In genomic region chr11:68817554-68817953, GRCh38 we compare ENCODE assay signal across 18 cellular contexts. TPM values are rescaled to one million over a fixed set of nuclear protein-coding genes. Genes with fewer than 3 reads are reported as not detected.
DNase-seq lines count a peak whose midpoint lies in the region; ATAC-seq and TF ChIP-seq lines count a peak whose summit lies in the region.
"Had no signal": no experiment of that assay in that cellular context is flagged by ENCODE, and none has a peak within 500 bp of the region (broad histone marks: within the 10 kb centered on the region; RNA-seq: fewer than 3 reads in every experiment).

No MANE protein-coding gene starts in this region.

- ATAC-seq in activated T-cell treated with anti-CD3 and anti-CD28 coated beads, Interleukin-2, amount 50 U/mL, for 72 hours (replicated peaks in 1 of 2): no peak
- no peak for ATAC-seq in effector memory CD8-positive, alpha-beta T cell (replicated peaks)
- ATAC-seq in stimulated activated effector memory CD8-positive, alpha-beta T cell treated with anti-CD3 and anti-CD28 coated beads, Interleukin-12 subunit alpha, Interleukin-12 subunit beta, amount 100 ng/mL, for 72 hours: no peak

- H3K4me1 ChIP-seq in colonic mucosa: no peaks in the 10 kb centered on the region

- no peaks in the 10 kb centered on the region for H3K27me3 Mint-ChIP-seq in activated T-cell treated with anti-CD3 and anti-CD28 coated beads, Interleukin-2, amount 50 U/mL, for 72 hours (ENCODE audit: low read depth)
- no peaks in the 10 kb centered on the region for H3K27me3 Mint-ChIP-seq in activated CD4-positive, alpha-beta memory T cell treated with anti-CD3 and anti-CD28 coated beads for 36 hours
- no peaks in the 10 kb centered on the region for H3K27me3 Mint-ChIP-seq in effector memory CD8-positive, alpha-beta T cell
- H3K27me3 Mint-ChIP-seq: activated B cell treated with CpG ODN at 0.5 μM for 24 hours had no signal

- no peak overlapping the region for H3K27ac ChIP-seq in colonic mucosa
- H3K27ac ChIP-seq: brain microvascular endothelial cell, PC-9, suprapubic skin had no signal

- H3K27me3 ChIP-seq in colonic mucosa: no peaks in the 10 kb centered on the region
- H3K27me3 ChIP-seq: brain microvascular endothelial cell, suprapubic skin had no signal

- H3K9me3 ChIP-seq in colonic mucosa: no peaks in the 10 kb centered on the region
- H3K9me3 ChIP-seq: suprapubic skin had no signal

- intact Hi-C loops in activated CD4-positive, alpha-beta memory T cell treated with anti-CD3 and anti-CD28 coated beads for 36 hours (cut with micrococcal nuclease): no loop called here
- intact Hi-C loops in head of caudate nucleus (cut with DNase I): no loop called here
- intact Hi-C loops in colonic mucosa (cut with DNase I): no loop called here

- no peak for DNase-seq in activated T-cell treated with anti-CD3 and anti-CD28 coated beads, Interleukin-2, amount 50 U/mL, for 72 hours
- no peak for DNase-seq in activated T-cell treated with anti-CD3 and anti-CD28 coated beads, Interleukin-2, amount 50 U/mL, for 48 hours
- no peak for DNase-seq in activated CD4-positive, alpha-beta memory T cell treated with anti-CD3 and anti-CD28 coated beads for 36 hours
- no peak for DNase-seq in effector memory CD8-positive, alpha-beta T cell
- no peak for DNase-seq in stimulated activated effector memory CD8-positive, alpha-beta T cell treated with anti-CD3 and anti-CD28 coated beads, Interleukin-12 subunit alpha, Interleukin-12 subunit beta, amount 100 ng/mL, for 72 hours (ENCODE audit: low spot score in 2 of 2)
- DNase-seq in head of caudate nucleus (no peak), colonic mucosa (no peak), H4 (ENCODE audit: low spot score) (no peak)
- DNase-seq: activated B cell treated with CpG ODN at 0.5 μM for 24 hours, brain microvascular endothelial cell, DMS79, foreskin melanocyte, HCEC 1CT, mesendoderm, NCI-H187, PC-9 had no signal

- CTCF ChIA-PET in activated CD4-positive, alpha-beta memory T cell treated with anti-CD3 and anti-CD28 coated beads for 36 hours (lab: Charles Lee): interaction anchor here (0.7 to 3.7 kb wide), 4 partner anchors 15 to 26 kb away, joined by 3 to 17 read pairs (median 4); no protein-coding TSS in a partner anchor

- TF ChIP-seq CTCF in colonic mucosa (IDR thresholded peaks at IDR 0.05): no peak

- H3K4me3 Mint-ChIP-seq in activated T-cell treated with anti-CD3 and anti-CD28 coated beads, Interleukin-2, amount 50 U/mL, for 72 hours: peak overlapping the region in 1 of 2 donors; percentile 41
- H3K4me3 Mint-ChIP-seq in activated CD4-positive, alpha-beta memory T cell treated with anti-CD3 and anti-CD28 coated beads for 36 hours: no peak overlapping the region
- peak overlapping the region; percentile 60 to 65 for H3K4me3 Mint-ChIP-seq in effector memory CD8-positive, alpha-beta T cell
- H3K4me3 Mint-ChIP-seq in stimulated activated effector memory CD8-positive, alpha-beta T cell treated with anti-CD3 and anti-CD28 coated beads, Interleukin-12 subunit alpha, Interleukin-12 subunit beta, amount 100 ng/mL, for 72 hours: peak overlapping the region; percentile 38
- H3K4me3 Mint-ChIP-seq: activated B cell treated with CpG ODN at 0.5 μM for 24 hours; T-helper 1 cell treated with Interleukin-12 subunit alpha and Interleukin-12 subunit beta and Interleukin-4 antibody, amounts not matched to agents 30 μg/mL and 1 μg/mL, for 36 hours had no signal

- H3K4me1 Mint-ChIP-seq in activated T-cell treated with anti-CD3 and anti-CD28 coated beads, Interleukin-2, amount 50 U/mL, for 72 hours (ENCODE audit: low read depth): peaks cover 21% of the 10 kb centered on the region
- peaks cover 18% of the 10 kb centered on the region for H3K4me1 Mint-ChIP-seq in activated CD4-positive, alpha-beta memory T cell treated with anti-CD3 and anti-CD28 coated beads for 36 hours (ENCODE audit: low read depth)
- peaks cover 26 to 28% of the 10 kb centered on the region in 2 donors for H3K4me1 Mint-ChIP-seq in effector memory CD8-positive, alpha-beta T cell (ENCODE audit: low read depth in 2 of 2)
- H3K4me1 Mint-ChIP-seq in stimulated activated effector memory CD8-positive, alpha-beta T cell treated with anti-CD3 and anti-CD28 coated beads, Interleukin-12 subunit alpha, Interleukin-12 subunit beta, amount 100 ng/mL, for 72 hours: peaks cover 36% of the 10 kb centered on the region

- H3K4me3 ChIP-seq in colonic mucosa: no peak overlapping the region
- H3K4me3 ChIP-seq: PC-9, suprapubic skin had no signal

- no peaks in the 10 kb centered on the region for H3K36me3 ChIP-seq in colonic mucosa
- H3K36me3 ChIP-seq: brain microvascular endothelial cell had no signal

- POLR2A ChIA-PET in activated CD4-positive, alpha-beta memory T cell treated with anti-CD3 and anti-CD28 coated beads for 36 hours (lab: Charles Lee): no interaction called here

- peak overlapping the region; percentile 69 for H3K27ac Mint-ChIP-seq in activated T-cell treated with anti-CD3 and anti-CD28 coated beads, Interleukin-2, amount 50 U/mL, for 72 hours
- peak overlapping the region; percentile 75 for H3K27ac Mint-ChIP-seq in activated CD4-positive, alpha-beta memory T cell treated with anti-CD3 and anti-CD28 coated beads for 36 hours
- peak overlapping the region; percentile 89 to 95 for H3K27ac Mint-ChIP-seq in effector memory CD8-positive, alpha-beta T cell
- H3K27ac Mint-ChIP-seq in stimulated activated effector memory CD8-positive, alpha-beta T cell treated with anti-CD3 and anti-CD28 coated beads, Interleukin-12 subunit alpha, Interleukin-12 subunit beta, amount 100 ng/mL, for 72 hours: peak overlapping the region; percentile 95
- H3K27ac Mint-ChIP-seq: T-helper 1 cell treated with Interleukin-12 subunit alpha and Interleukin-12 subunit beta and Interleukin-4 antibody, amounts not matched to agents 30 μg/mL and 1 μg/mL, for 36 hours had no signal

- no peaks in the 10 kb centered on the region for H3K36me3 Mint-ChIP-seq in activated T-cell treated with anti-CD3 and anti-CD28 coated beads, Interleukin-2, amount 50 U/mL, for 72 hours (ENCODE audit: insufficient read depth in 2 of 2)
- peaks cover 2% of the 10 kb centered on the region for H3K36me3 Mint-ChIP-seq in activated CD4-positive, alpha-beta memory T cell treated with anti-CD3 and anti-CD28 coated beads for 36 hours
- H3K36me3 Mint-ChIP-seq in effector memory CD8-positive, alpha-beta T cell (ENCODE audit: insufficient read depth): peaks cover 44% of the 10 kb centered on the region
- H3K36me3 Mint-ChIP-seq in stimulated activated effector memory CD8-positive, alpha-beta T cell treated with anti-CD3 and anti-CD28 coated beads, Interleukin-12 subunit alpha, Interleukin-12 subunit beta, amount 100 ng/mL, for 72 hours: peaks cover 29% of the 10 kb centered on the region

- no peak overlapping the region for H3K9ac ChIP-seq in colonic mucosa (ENCODE audit: low read depth in 2 of 2, low read length in 2 of 2)

- no peaks in the 10 kb centered on the region for H3K9me3 Mint-ChIP-seq in activated T-cell treated with anti-CD3 and anti-CD28 coated beads, Interleukin-2, amount 50 U/mL, for 72 hours
- H3K9me3 Mint-ChIP-seq in activated CD4-positive, alpha-beta memory T cell treated with anti-CD3 and anti-CD28 coated beads for 36 hours: no peaks in the 10 kb centered on the region
- no peaks in the 10 kb centered on the region for H3K9me3 Mint-ChIP-seq in effector memory CD8-positive, alpha-beta T cell
- H3K9me3 Mint-ChIP-seq in stimulated activated effector memory CD8-positive, alpha-beta T cell treated with anti-CD3 and anti-CD28 coated beads, Interleukin-12 subunit alpha, Interleukin-12 subunit beta, amount 100 ng/mL, for 72 hours: no peaks in the 10 kb centered on the region
- H3K9me3 Mint-ChIP-seq: activated B cell treated with CpG ODN at 0.5 μM for 24 hours; T-helper 1 cell treated with Interleukin-12 subunit alpha and Interleukin-12 subunit beta and Interleukin-4 antibody, amounts not matched to agents 30 μg/mL and 1 μg/mL, for 36 hours had no signal

RNA-seq across cellular contexts. Expression of gene CPT1A, which starts 24.2 kb away (rescaled TPM):
- total RNA-seq in activated T-cell treated with anti-CD3 and anti-CD28 coated beads, Interleukin-2, amount 50 U/mL, for 72 hours: 10 to 100 TPM; 26.2 to 35.8 TPM
- total RNA-seq in activated CD4-positive, alpha-beta memory T cell treated with anti-CD3 and anti-CD28 coated beads for 36 hours: 10 to 100 TPM; 28.8 to 32.9 TPM
- 100 to 1,000 TPM; 197 to 213 TPM for total RNA-seq in colonic mucosa
- 21.3 and 21.8 TPM in 2 replicates for total RNA-seq in H4 (2014; rRNA removed; shearing (Covaris generic))
